In the genomic region with DNA sequence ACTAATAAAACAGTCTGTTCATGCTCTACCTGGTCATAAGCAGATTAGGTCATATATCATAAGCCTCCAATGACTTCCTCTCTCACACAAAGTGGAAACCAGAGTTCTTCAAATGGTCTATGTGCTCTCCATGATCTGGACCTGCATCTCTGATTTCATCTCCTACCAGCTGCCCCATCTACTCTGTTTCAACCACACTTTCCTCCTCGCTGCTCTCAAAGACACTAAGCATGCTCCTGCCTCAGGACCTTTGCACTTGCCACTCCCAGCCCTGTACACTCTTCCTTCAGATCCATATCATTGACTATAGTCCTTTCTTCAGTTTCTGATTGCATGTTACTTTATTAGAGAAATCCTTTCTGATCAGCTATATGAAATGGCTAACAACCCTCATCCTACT, we compare ENCODE assay signal across 10 cellular contexts.
"Had no signal": no experiment of that assay in that cellular context is flagged by ENCODE, and none has a peak within 500 bp of the region (broad histone marks: within the 10 kb centered on the region; RNA-seq: fewer than 3 reads in every experiment).

No MANE protein-coding gene starts in this region.

- H3K9me3 Mint-ChIP-seq: GM23338, H9, HFFc6 had no signal

- H3K4me2 ChIP-seq: GM23338, KMS-11 had no signal

- H3K9ac ChIP-seq: KMS-11 had no signal

- ATAC-seq: GM23338 had no signal

- H3K27ac Mint-ChIP-seq: GM23338, H9, HFFc6 had no signal

- H3K4me3 ChIP-seq: GM23338 had no signal

- DNase-seq: H9, HCEC 1CT, HFFc6, IMR-90, KBM-7 had no signal

- H3K4me3 Mint-ChIP-seq: GM23338, H9, HFFc6 had no signal

- H3K4me1 Mint-ChIP-seq: GM23338 had no signal

- H3K27ac ChIP-seq: HL-60, KMS-11 had no signal

- FAIRE-seq: H1, H54 had no signal

- H2AFZ ChIP-seq: GM23338 had no signal
